Comparison of ENCODE assay signal across 9 cellular contexts in the genomic region with DNA sequence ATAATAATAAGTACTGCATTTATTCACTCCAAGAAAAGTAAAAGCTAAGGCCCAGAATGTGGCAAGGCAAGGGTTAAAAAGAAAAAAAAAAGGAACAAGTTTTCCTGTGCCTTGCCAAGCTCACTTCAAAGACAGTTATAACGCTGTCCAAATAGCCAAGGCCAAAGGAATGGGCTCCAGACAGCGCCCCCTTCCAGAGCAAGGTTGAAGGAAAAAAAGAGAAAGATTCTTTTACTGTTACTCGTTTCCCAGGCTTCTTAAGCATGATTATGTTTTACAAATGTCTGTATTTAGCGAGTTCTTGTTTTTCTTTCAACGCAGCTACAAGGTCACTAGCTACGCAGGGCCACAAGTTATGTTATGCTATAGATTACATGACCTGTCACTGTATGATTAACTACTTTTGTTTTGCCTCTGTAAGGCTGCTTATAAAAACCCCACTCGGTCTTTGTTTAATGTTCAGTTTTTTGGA. TPM values are rescaled to one million over a fixed set of nuclear protein-coding genes. Genes with fewer than 3 reads are reported as not detected.
A peak's percentile ranks its signal among the peaks of the same experiment; 100 is the strongest.
DNase-seq lines count a peak whose midpoint lies in the region; ATAC-seq, FAIRE-seq and TF ChIP-seq lines count a peak whose summit lies in the region.
"Had no signal": no experiment of that assay in that cellular context is flagged by ENCODE, and none has a peak within 500 bp of the region (broad histone marks: within the 10 kb centered on the region; RNA-seq: fewer than 3 reads in every experiment).

No MANE protein-coding gene starts in this region.

- H2BK12ac ChIP-seq in H9 (ENCODE audit: insufficient read length, low read depth, low read length), result no peak overlapping the region

- DNase-seq in A549 (ENCODE audit: low read depth in 1 of 2, low spot score in 1 of 2) (peak in 1 of 2 experiments; percentile 48), H9 (peak; percentile 49), hepatocyte (ENCODE audit: low spot score) (no peak), amygdala (lab: John Stamatoyannopoulos, UW) (no peak), uterus (no peak), kidney tubule cell (ENCODE audit: low spot score) (no peak)

- peak overlapping the region in 1 of 3 experiments; percentile 77; a peak in 1 of 7 replicates for H3K27ac Mint-ChIP-seq in H9

- no peak overlapping the region for H2BK20ac ChIP-seq in H9 (ENCODE audit: low read depth, low read length, poor library complexity, severe bottlenecking)

- no peaks in the 10 kb centered on the region for H3K27me3 ChIP-seq in H9 (ENCODE audit: insufficient read depth, low read length)
- H3K27me3 ChIP-seq in hepatocyte, result no peaks in the 10 kb centered on the region
- H3K27me3 ChIP-seq in uterus, result no peaks in the 10 kb centered on the region
- H3K27me3 ChIP-seq: neutrophil had no signal

- peak; percentile 38 for TF ChIP-seq CTCF in A549 (IDR thresholded peaks at IDR 0.05)
- TF ChIP-seq CTCF in H9 (conservative IDR thresholded peaks at IDR 0.05), result peak; percentile 75
- peak; percentile 40; the same call in 1 of the 2 replicates for TF ChIP-seq CTCF in WI38 (IDR thresholded peaks at IDR 0.05; ENCODE audit: low read depth, low read length)
- peak; percentile 49 for TF ChIP-seq CTCF in hepatocyte (IDR thresholded peaks at IDR 0.05; ENCODE audit: poor library complexity)
- TF ChIP-seq CTCF in uterus (IDR thresholded peaks at IDR 0.05), result no peak

- ATAC-seq in A549 (peak in 1 of 2 experiments; percentile 66; a peak in 3 of 6 replicates), HG02763 (IDR thresholded peaks at IDR 0.05; ENCODE audit: unreplicated experiment) (no peak)

- no peak overlapping the region for H3K4me3 Mint-ChIP-seq in H9

- no peak for TF ChIP-seq EP300 in A549 (IDR thresholded peaks at IDR 0.05)

- intact Hi-C loops in uterus (cut with DNase I; ENCODE audit: low total_unique reads), result no loop called here

- no peaks in the 10 kb centered on the region; the same call in 1 of the 2 replicates for H3K27me3 Mint-ChIP-seq in H9 (ENCODE audit: low read depth)

- H3K14ac ChIP-seq in H9 (ENCODE audit: insufficient read depth, low read length), result no peak overlapping the region

- H3K9me3 ChIP-seq in A549 (no peaks in the 10 kb centered on the region), H9 (ENCODE audit: control insufficient read depth, low read depth, low read length) (no peaks in the 10 kb centered on the region), hepatocyte (ENCODE audit: low read depth) (no peaks in the 10 kb centered on the region), uterus (no peaks in the 10 kb centered on the region)
- H3K9me3 ChIP-seq: neutrophil had no signal

- no peak overlapping the region for H3K23ac ChIP-seq in H9 (ENCODE audit: insufficient read length, low read depth, low read length)

- H4K5ac ChIP-seq in H9 (ENCODE audit: insufficient read length, low read depth, low read length), result no peak overlapping the region

- H3K4ac ChIP-seq in H9 (ENCODE audit: low read depth, low read length), result no peak overlapping the region

- H2BK5ac ChIP-seq in H9 (ENCODE audit: insufficient read length, low read length), result no peak overlapping the region

- H3K4me3 ChIP-seq in A549, result no peak overlapping the region
- no peak overlapping the region for H3K4me3 ChIP-seq in WI38 (ENCODE audit: low read depth, low read length)
- H3K4me3 ChIP-seq in hepatocyte, result no peak overlapping the region
- no peak overlapping the region for H3K4me3 ChIP-seq in uterus

- no peaks in the 10 kb centered on the region for H3K79me1 ChIP-seq in H9 (ENCODE audit: insufficient read depth, low read depth, low read length, poor library complexity, severe bottlenecking)

- no peaks in the 10 kb centered on the region for H3K23me2 ChIP-seq in H9 (ENCODE audit: insufficient read length, low read depth, low read length, poor library complexity, severe bottlenecking)

- H3K4me2 ChIP-seq in A549 (no peak overlapping the region), H9 (ENCODE audit: insufficient read depth, insufficient read length, low read length) (no peak overlapping the region), hepatocyte (no peak overlapping the region)

- H4K91ac ChIP-seq in H9 (ENCODE audit: insufficient read length, low read depth, low read length), result no peak overlapping the region

- H2BK15ac ChIP-seq in H9 (ENCODE audit: low read depth, low read length), result no peak overlapping the region

- H3K4me1 ChIP-seq in A549 (0 out of 3 replicates have a peak, but pooled peaks cover 4% of the 10 kb centered on the region), H9 (ENCODE audit: insufficient read depth, low read length) (no peaks in the 10 kb centered on the region), hepatocyte (ENCODE audit: insufficient read depth) (no peaks in the 10 kb centered on the region), uterus (no peaks in the 10 kb centered on the region)

- H3K9me2 ChIP-seq in hepatocyte (replicated peaks; ENCODE audit: insufficient read depth), result no peaks in the 10 kb centered on the region

- 0 out of 5 replicates have a peak, but pooled peaks of 1 of the 2 experiments have one; percentile 20 for TF ChIP-seq RAD21 in A549 (conservative IDR thresholded peaks at IDR 0.05 in 1 of 2, IDR thresholded peaks at IDR 0.05 in 1 of 2)

- FAIRE-seq in A549 (lab: Jason Lieb, UNC), result no peak

- WGBS in A549 (ENCODE audit: missing lambda C conversion rate), result 24% methylated on average over 7 of the region's 7 CpGs
- WGBS in H9 (ENCODE audit: extremely low coverage, insufficient read length, low lambda C conversion rate), result no CpG with 5 or more reads among the region's 7 CpGs
- 34% methylated on average over 7 of the region's 7 CpGs for WGBS in hepatocyte (ENCODE audit: low lambda C conversion rate, missing lambda C conversion rate)

- peaks cover 3 to 5% (median 3%) of the 10 kb centered on the region in 3 experiments for H3K36me3 Mint-ChIP-seq in H9 (ENCODE audit: insufficient read depth in 1 of 3, low read depth in 3 of 3)

- H3K9ac ChIP-seq in H9 (ENCODE audit: extremely low read depth, insufficient read length, low read length), result no peak overlapping the region

- H3K4me1 Mint-ChIP-seq in H9, result peaks cover 3 to 5% of the 10 kb centered on the region in 2 experiments; a peak in 2 of 4 replicates

- H3K56ac ChIP-seq in H9 (ENCODE audit: insufficient read length, low read depth, low read length), result no peak overlapping the region

- POLR2A ChIA-PET in A549 (lab: Yijun Ruan, JAX), result no interaction called here

- H3K27ac ChIP-seq in A549, result no peak overlapping the region
- H3K27ac ChIP-seq in H9 (ENCODE audit: insufficient read length, low read depth, low read length), result no peak overlapping the region
- no peak overlapping the region for H3K27ac ChIP-seq in hepatocyte
- no peak overlapping the region for H3K27ac ChIP-seq in uterus
- H3K27ac ChIP-seq: neutrophil had no signal

- no peak overlapping the region for H2AK5ac ChIP-seq in H9 (ENCODE audit: insufficient read length, low read length)

- H3K79me2 ChIP-seq in H9 (ENCODE audit: insufficient read depth, low read length) (no peaks in the 10 kb centered on the region), hepatocyte (no peaks in the 10 kb centered on the region)

- no peak overlapping the region for H2BK120ac ChIP-seq in H9 (ENCODE audit: low read depth, low read length, poor library complexity, severe bottlenecking)

- H3K36me3 ChIP-seq in hepatocyte (replicated peaks; ENCODE audit: insufficient read depth, low read depth), result no peaks in the 10 kb centered on the region
- H3K36me3 ChIP-seq in uterus, result no peaks in the 10 kb centered on the region
- H3K36me3 ChIP-seq: neutrophil had no signal

- no peak overlapping the region for H2AFZ ChIP-seq in H9 (ENCODE audit: low read length)
- H2AFZ ChIP-seq in hepatocyte, result no peak overlapping the region

- H3K9me3 Mint-ChIP-seq in H9, result peaks cover 4 to 7% of the 10 kb centered on the region in 2 experiments; a peak in 4 of 5 replicates

- TF ChIP-seq POLR2A in A549 (IDR thresholded peaks at IDR 0.05; ENCODE audit: low read length) (no peak), uterus (IDR thresholded peaks at IDR 0.05) (no peak)

- H4K8ac ChIP-seq in H9 (replicated peaks; ENCODE audit: insufficient read length, low read depth, low read length), result no peak overlapping the region

- no peak overlapping the region for H3K18ac ChIP-seq in H9 (ENCODE audit: insufficient read length, low read depth, low read length)

- no peak overlapping the region for H3T11ph ChIP-seq in H9 (ENCODE audit: low read length)

- no peaks in the 10 kb centered on the region for H4K20me1 ChIP-seq in H9 (ENCODE audit: control insufficient read depth, insufficient read depth, insufficient read length)
- H4K20me1 ChIP-seq in hepatocyte (ENCODE audit: insufficient read depth, poor library complexity, severe bottlenecking), result no peaks in the 10 kb centered on the region

- CTCF ChIA-PET in A549 (lab: Yijun Ruan, JAX), result interaction anchor here (0.6 to 2.1 kb wide), 6 partner anchors 10 to 138 kb away, joined by 3 to 5 read pairs (median 4); a partner anchor contains a TSS

TF ChIP-seq in A549, 52 proteins besides CTCF, POLR2A, EP300 and RAD21:
- TF ChIP-seq CHD4 (IDR thresholded peaks at IDR 0.05; ENCODE audit: borderline replicate concordance), result no peak
- TF ChIP-seq, protein P1, sequence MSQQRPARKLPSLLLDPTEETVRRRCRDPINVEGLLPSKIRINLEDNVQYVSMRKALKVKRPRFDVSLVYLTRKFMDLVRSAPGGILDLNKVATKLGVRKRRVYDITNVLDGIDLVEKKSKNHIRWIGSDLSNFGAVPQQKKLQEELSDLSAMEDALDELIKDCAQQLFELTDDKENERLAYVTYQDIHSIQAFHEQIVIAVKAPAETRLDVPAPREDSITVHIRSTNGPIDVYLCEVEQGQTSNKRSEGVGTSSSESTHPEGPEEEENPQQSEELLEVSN (IDR thresholded peaks at IDR 0.05; ENCODE audit: borderline replicate concordance, low read depth), result no peak
- no peak for TF ChIP-seq RCOR1 (IDR thresholded peaks at IDR 0.05; ENCODE audit: low read depth, low read length)
- no peak for TF ChIP-seq NFE2L2 (conservative IDR thresholded peaks at IDR 0.05; ENCODE audit: low read length)
TF ChIP-seq in A549: peak in this region for 0.

RNA-seq across cellular contexts. Expression of a gene that starts 9.1 kb away (rescaled TPM):
- polyA plus RNA-seq in A549 (2011; rRNA removed), result 300 and 364 TPM in 2 replicates
- polyA plus RNA-seq in A549 (2012; cell fraction: cytosol; rRNA removed), result 289 and 308 TPM in 2 replicates
- polyA plus RNA-seq in A549 (2012; cell fraction: nucleus; rRNA removed), result 226 and 322 TPM in 2 replicates
- polyA plus RNA-seq in A549 (2017; fragmentation: RNase III; extraction: RNeasy Plus Mini Kit Qiagen cat#74134 plus additional on column Dnase treatment), result 343 to 377 TPM (median 361 TPM) in 3 replicates
- 229 and 243 TPM in 2 replicates for polyA minus RNA-seq in A549 (2011; rRNA and poly(A)+ RNA removed)
- total RNA-seq in H9 (2021), result 363 and 367 TPM in 2 replicates
- 208 and 217 TPM in 2 replicates for total RNA-seq in hepatocyte
- 178 and 179 TPM in 2 replicates for polyA plus RNA-seq in hepatocyte
- 100 to 1,000 TPM; 122 to 257 (median 193) TPM for total RNA-seq in uterus

RNA-seq across cellular contexts. Expression of a gene that starts 44.8 kb away (rescaled TPM):
- polyA plus RNA-seq in A549 (2011; rRNA removed) (2.9 and 3.0 TPM in 2 replicates), A549 (2017; fragmentation: RNase III; extraction: RNeasy Plus Mini Kit Qiagen cat#74134 plus additional on column Dnase treatment) (0.83 to 1.0 TPM (median 0.97 TPM) in 3 replicates), hepatocyte (0.66 and 1.2 TPM in 2 replicates)
- polyA plus RNA-seq in A549 (2012; cell fraction: cytosol; rRNA removed), result 1.3 and 1.7 TPM in 2 replicates
- polyA plus RNA-seq in A549 (2012; cell fraction: nucleus; rRNA removed), result 3.1 and 3.8 TPM in 2 replicates
- polyA minus RNA-seq in A549 (2011; rRNA and poly(A)+ RNA removed), result 2.7 and 4.2 TPM in 2 replicates
- total RNA-seq in H9 (2021) (0.50 and 0.66 TPM in 2 replicates), hepatocyte (0.43 and 0.72 TPM in 2 replicates), uterus (10 to 100 TPM in 1 of 4 donors, 1 to 10 TPM in 3; 2.1 to 14.4 (median 6.0) TPM)

Comparison
In these comparisons a context has a peak if more than half of its experiments do, and no peak if none do; other contexts are left out.
1. CTCF ChIP-seq: peak in A549 (single experiment), H9 (single experiment), WI38 (single experiment) and hepatocyte (single experiment); none in uterus (0 of 4).